26 cellular contexts compared by ENCODE assay signal in the genomic region with DNA sequence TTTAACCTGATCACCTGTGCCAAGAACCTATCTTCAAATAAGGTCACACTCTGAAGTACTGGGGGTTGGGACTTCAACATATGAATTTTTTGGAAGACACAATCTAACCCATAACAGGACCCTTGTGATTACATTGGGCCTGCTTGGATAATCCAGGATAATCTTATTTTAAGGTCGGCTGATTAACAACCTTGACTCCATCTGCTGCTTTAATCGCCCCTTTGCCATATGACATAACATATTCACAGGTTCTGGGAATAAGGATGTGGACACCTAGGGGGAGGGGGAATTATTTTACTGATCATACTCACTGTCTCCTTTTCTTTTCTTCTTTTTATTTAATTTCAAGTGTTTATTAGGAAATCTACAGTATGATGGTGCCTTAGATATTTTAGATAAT.
"Had no signal": no experiment of that assay in that cellular context is flagged by ENCODE, and none has a peak within 500 bp of the region (broad histone marks: within the 10 kb centered on the region; RNA-seq: fewer than 3 reads in every experiment).

No MANE protein-coding gene starts in this region.

- DNase-seq: activated CD4-positive, alpha-beta memory T cell treated with anti-CD3 and anti-CD28 coated beads for 36 hours; activated CD4-positive, alpha-beta T cell treated with anti-CD3 and anti-CD28 coated beads for 36 hours; activated CD4-positive, alpha-beta T cell treated with anti-CD3 and anti-CD28 coated beads, Interleukin-2, amount 10 ng/mL, durations not matched to agents 24 days and 14 days; activated CD4-positive, CD25-positive, alpha-beta regulatory T cell; activated CD4-positive, CD25-positive, alpha-beta regulatory T cell treated with anti-CD3 and anti-CD28 coated beads, Interleukin-2, amount 50 U/mL, for 72 hours; activated CD8-positive, alpha-beta memory T cell treated with anti-CD3 and anti-CD28 coated beads, Interleukin-2, amount 10 ng/mL, durations not matched to agents 7 days and 5 days; activated CD8-positive, alpha-beta memory T cell treated with anti-CD3 and anti-CD28 coated beads, Interleukin-2, amount 50 U/mL, for 4 hours; activated CD8-positive, alpha-beta T cell treated with anti-CD3 and anti-CD28 coated beads, Interleukin-2, amount 10 ng/mL, durations not matched to agents 7 days and 5 days; activated effector memory CD4-positive, alpha-beta T cell treated with anti-CD3 and anti-CD28 coated beads, Interleukin-2, amount 50 U/mL, for 16 hours; activated naive CD4-positive, alpha-beta T cell treated with anti-CD3 and anti-CD28 coated beads for 36 hours; activated naive CD8-positive, alpha-beta T cell treated with anti-CD3 and anti-CD28 coated beads for 36 hours; activated naive CD8-positive, alpha-beta T cell treated with anti-CD3 and anti-CD28 coated beads, Interleukin-2, amount 50 U/mL, for 24 hours; activated T-cell treated with anti-CD3 and anti-CD28 coated beads, Interleukin-2, amount 50 U/mL, for 1 hour; activated T-cell treated with anti-CD3 and anti-CD28 coated beads, Interleukin-2, amount 50 U/mL, for 48 hours; adrenal gland; central memory CD4-positive, alpha-beta T cell; dorsolateral prefrontal cortex; effector memory CD4-positive, alpha-beta T cell; endodermal cell; foreskin fibroblast; gastrocnemius medialis; glutamatergic neuron; heart left ventricle; hypothalamus; T1000 had no signal

- ATAC-seq: activated CD4-positive, alpha-beta T cell treated with anti-CD3 and anti-CD28 coated beads for 36 hours; activated CD8-positive, alpha-beta memory T cell treated with anti-CD3 and anti-CD28 coated beads, Interleukin-2, amount 10 ng/mL, durations not matched to agents 7 days and 5 days; activated CD8-positive, alpha-beta T cell treated with anti-CD3 and anti-CD28 coated beads, Interleukin-2, amount 10 ng/mL, durations not matched to agents 7 days and 5 days; activated naive CD8-positive, alpha-beta T cell treated with anti-CD3 and anti-CD28 coated beads, Interleukin-2, amount 50 U/mL, for 24 hours; esophagus mucosa; gastrocnemius medialis; heart left ventricle had no signal
